Comparison of ENCODE assay signal across 8 cellular contexts in genomic region chr9:125261501-125262216, GRCh38. TPM values are rescaled to one million over a fixed set of nuclear protein-coding genes. Genes with fewer than 3 reads are reported as not detected.
DNase-seq lines count a peak whose midpoint lies in the region; ATAC-seq and TF ChIP-seq lines count a peak whose summit lies in the region.

Gene GAPVD1, plus strand, starts transcription at chr9:125261826. Its CDS starts 37,096 bp downstream, at chr9:125298922.

- H3K27ac ChIP-seq in CD4-positive, CD25-positive, alpha-beta regulatory T cell (ENCODE audit: insufficient read depth, low read length, poor library complexity, severe bottlenecking): peak within 1 kb of the TSS; percentile 74
- peak within 1 kb of the TSS; percentile 74 to 89 for H3K27ac ChIP-seq in liver (ENCODE audit: low read depth in 1 of 2, low read length in 2 of 2)

- ATAC-seq in CD4-positive, CD25-positive, alpha-beta regulatory T cell (ENCODE audit: low read depth in 2 of 2): peak; percentile 98
- ATAC-seq in GM19351 (IDR thresholded peaks at IDR 0.05; ENCODE audit: unreplicated experiment) (peak; percentile 95), HG03520 (IDR thresholded peaks at IDR 0.05; ENCODE audit: unreplicated experiment) (peak; percentile 89)

- H3K27me3 Mint-ChIP-seq in CD4-positive, CD25-positive, alpha-beta regulatory T cell: peaks cover 7% of the 10 kb centered on the region

- no peaks in the 10 kb centered on the region for H3K27me3 ChIP-seq in CD4-positive, CD25-positive, alpha-beta regulatory T cell (ENCODE audit: control insufficient read depth, insufficient read depth, low read length)
- H3K27me3 ChIP-seq in liver (ENCODE audit: control insufficient read depth in 4 of 4, insufficient read depth in 4 of 4, low read length in 3 of 4): no peaks in the 10 kb centered on the region

- peak; percentile 86 to 93 (median 88) for DNase-seq in CD4-positive, CD25-positive, alpha-beta regulatory T cell
- DNase-seq in NCI-H748 (lab: John Stamatoyannopoulos, UW; ENCODE audit: unreplicated experiment): peak; percentile 93
- peak; percentile 76 to 77 for DNase-seq in activated CD4-positive, alpha-beta T cell treated with anti-CD3 and anti-CD28 coated beads, Interleukin-2, amount 50 U/mL, for 4 hours
- DNase-seq in dermis microvascular lymphatic vessel endothelial cell (ENCODE audit: low read depth in 2 of 2): peak; percentile 69 to 87
- peak; percentile 88 for DNase-seq in stimulated activated CD4-positive, alpha-beta T cell treated with anti-CD3 and anti-CD28 coated beads, Interleukin-4, amount 100 ng/mL, for 24 hours

- 2% methylated on average over 66 of the region's 66 CpGs for WGBS in liver

- peak within 1 kb of the TSS; percentile 97 for H3K4me3 ChIP-seq in CD4-positive, CD25-positive, alpha-beta regulatory T cell (ENCODE audit: low read depth, low read length)
- H3K4me3 ChIP-seq in liver (ENCODE audit: low read depth in 1 of 3, low read length in 3 of 3): peak within 1 kb of the TSS; percentile 79 to 96 (median 88)

- TF ChIP-seq RAD21 in liver (IDR thresholded peaks at IDR 0.05): no peak

- peaks cover 21% of the 10 kb centered on the region for H3K36me3 Mint-ChIP-seq in CD4-positive, CD25-positive, alpha-beta regulatory T cell

- peak within 1 kb of the TSS; percentile 79 to 98 (median 94) for H3K27ac Mint-ChIP-seq in CD4-positive, CD25-positive, alpha-beta regulatory T cell

- peak; percentile 38 for TF ChIP-seq CTCF in liver (IDR thresholded peaks at IDR 0.05; ENCODE audit: low read depth, low read length, missing input control)

- peaks cover 27 to 52% (median 37%) of the 10 kb centered on the region in 4 donors for H3K4me1 Mint-ChIP-seq in CD4-positive, CD25-positive, alpha-beta regulatory T cell

- peaks cover 27% of the 10 kb centered on the region for H3K4me1 ChIP-seq in CD4-positive, CD25-positive, alpha-beta regulatory T cell (ENCODE audit: control insufficient read depth, insufficient read depth, low read length, poor library complexity, severe bottlenecking)
- peaks cover 3 to 15% (median 10%) of the 10 kb centered on the region in 4 donors for H3K4me1 ChIP-seq in liver (ENCODE audit: control insufficient read depth in 4 of 4, insufficient read depth in 4 of 4, low read length in 3 of 4)

- H3K9me3 Mint-ChIP-seq in CD4-positive, CD25-positive, alpha-beta regulatory T cell: no peaks in the 10 kb centered on the region

- peaks cover 3% of the 10 kb centered on the region for H3K36me3 ChIP-seq in CD4-positive, CD25-positive, alpha-beta regulatory T cell (ENCODE audit: control insufficient read depth, insufficient read depth, low read length)
- H3K36me3 ChIP-seq in liver (ENCODE audit: control insufficient read depth in 4 of 4, insufficient read depth in 3 of 4, low read depth in 1 of 4, low read length in 3 of 4): no peaks in the 10 kb centered on the region

- H3K4me3 Mint-ChIP-seq in CD4-positive, CD25-positive, alpha-beta regulatory T cell: peak within 1 kb of the TSS; percentile 92 to 99 (median 98)

- H3K9ac ChIP-seq in liver (ENCODE audit: low read depth in 1 of 2, low read length in 2 of 2): peak within 1 kb of the TSS; percentile 45 to 90

- no peaks in the 10 kb centered on the region for H3K9me3 ChIP-seq in CD4-positive, CD25-positive, alpha-beta regulatory T cell (ENCODE audit: control insufficient read depth in 2 of 2, low read length in 2 of 2)
- no peaks in the 10 kb centered on the region for H3K9me3 ChIP-seq in liver (ENCODE audit: control insufficient read depth in 4 of 4, low read length in 3 of 4)

TF ChIP-seq in liver, 16 proteins besides CTCF, POLR2A, EP300 and RAD21:
- peak; percentile 63 to 85 for TF ChIP-seq GABPA (IDR thresholded peaks at IDR 0.05 in 1 of 2, conservative IDR thresholded peaks at IDR 0.05 in 1 of 2)
- no peak for TF ChIP-seq TAF1 (conservative IDR thresholded peaks at IDR 0.05)
- TF ChIP-seq FOXA2 (IDR thresholded peaks at IDR 0.05): no peak
- peak in 1 of 2 donors; percentile 22 for TF ChIP-seq RXRA (IDR thresholded peaks at IDR 0.05)
- TF ChIP-seq NR2F2 (IDR thresholded peaks at IDR 0.05): peak; percentile 43
- TF ChIP-seq YY1 (IDR thresholded peaks at IDR 0.05): peak; percentile 33
- no peak for TF ChIP-seq ZBTB33 (IDR thresholded peaks at IDR 0.05)
- peak in 1 of 2 donors; percentile 28 for TF ChIP-seq EGR1 (IDR thresholded peaks at IDR 0.05; ENCODE audit: low read depth in 2 of 2)
- peak; percentile 54 for TF ChIP-seq REST (IDR thresholded peaks at IDR 0.05)
- TF ChIP-seq HNF4A (conservative IDR thresholded peaks at IDR 0.05): peak in 1 of 2 donors; percentile 7
TF ChIP-seq in liver: peak in this region for 7.

RNA-seq across cellular contexts. Expression of gene GAPVD1, which starts in this region (rescaled TPM):
- 65.4 TPM for total RNA-seq in CD4-positive, CD25-positive, alpha-beta regulatory T cell
- 10 to 100 TPM; 34.0 to 40.7 (median 35.4) TPM for polyA plus RNA-seq in CD4-positive, CD25-positive, alpha-beta regulatory T cell
- 44.0 and 59.7 TPM in 2 replicates for total RNA-seq in dermis microvascular lymphatic vessel endothelial cell
- total RNA-seq in liver: 10 to 100 TPM; 47.4 to 89.7 TPM
- polyA plus RNA-seq in liver: 1 to 10 TPM; 5.5 to 9.9 TPM

Comparison
In these comparisons a context has a peak if more than half of its experiments do, and no peak if none do; other contexts are left out.
1. Peak in every context shown above with its lines: DNase-seq, ATAC-seq, H3K4me3 ChIP-seq and H3K27ac ChIP-seq.